In genomic region chr5:35302544-35302943, GRCh38 we compare ENCODE assay signal across 13 cellular contexts.
A peak's percentile ranks its signal among the peaks of the same experiment; 100 is the strongest.
DNase-seq lines count a peak whose midpoint lies in the region; ATAC-seq and TF ChIP-seq lines count a peak whose summit lies in the region.
"Had no signal": no experiment of that assay in that cellular context is flagged by ENCODE, and none has a peak within 500 bp of the region (broad histone marks: within the 10 kb centered on the region; RNA-seq: fewer than 3 reads in every experiment).

No MANE protein-coding gene starts in this region.

- no peak for TF ChIP-seq CTCF in right atrium auricular region (IDR thresholded peaks at IDR 0.05)

- H3K4me1 ChIP-seq in right atrium auricular region: no peaks in the 10 kb centered on the region

- H3K27ac ChIP-seq in right atrium auricular region: no peak overlapping the region

- no peaks in the 10 kb centered on the region for H3K36me3 ChIP-seq in right atrium auricular region

- H3K4me3 ChIP-seq in right atrium auricular region: no peak overlapping the region
- H3K4me3 ChIP-seq: K562 had no signal

- DNase-seq in stimulated activated CD4-positive, alpha-beta T cell treated with anti-CD3 and anti-CD28 coated beads, Interleukin-2, amount 100 ng/mL, for 24 hours: no peak
- DNase-seq in right atrium auricular region (ENCODE audit: low spot score) (no peak), NOMO-1 (lab: John Stamatoyannopoulos, UW; ENCODE audit: unreplicated experiment in 2 of 2) (no peak), T-helper 1 cell (no peak)
- DNase-seq: foreskin fibroblast, kidney, NCI-H2171 had no signal

- ATAC-seq in GM18502 (IDR thresholded peaks at IDR 0.05; ENCODE audit: poor library complexity, unreplicated experiment): peak; percentile 94
- peak; percentile 92 for ATAC-seq in GM19452 (IDR thresholded peaks at IDR 0.05; ENCODE audit: unreplicated experiment)
- peak; percentile 96 for ATAC-seq in HG02763 (IDR thresholded peaks at IDR 0.05; ENCODE audit: unreplicated experiment)
- ATAC-seq in HG03378 (IDR thresholded peaks at IDR 0.05; ENCODE audit: unreplicated experiment): peak; percentile 99
- ATAC-seq: K562; natural killer cell treated with Interleukin-12 subunit alpha and Interleukin-12 subunit beta and Interleukin-15 and Interleukin-18, amount 100 ng/mL, for 72 hours had no signal

- no peaks in the 10 kb centered on the region for H3K9me3 ChIP-seq in right atrium auricular region

- H3K27me3 ChIP-seq in right atrium auricular region: no peaks in the 10 kb centered on the region
